In the genomic region with DNA sequence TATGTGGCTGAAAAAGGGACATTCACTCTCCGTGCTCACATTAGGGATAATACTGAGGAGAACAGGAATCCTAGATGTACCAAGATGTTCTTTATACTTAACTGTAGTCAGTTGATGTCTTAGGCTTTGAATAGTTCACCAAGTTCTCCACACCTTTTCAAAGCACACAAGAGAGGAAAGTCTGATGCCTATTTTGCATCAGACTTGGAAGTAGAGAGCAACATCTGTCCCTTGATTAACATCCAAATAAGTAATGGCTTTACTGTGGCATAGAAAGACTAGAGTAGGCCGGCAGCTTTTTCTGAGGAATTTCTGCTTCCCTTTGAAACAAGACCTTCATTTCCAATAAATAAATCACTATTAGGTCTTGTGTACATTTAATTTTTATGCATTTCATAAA, we compare ENCODE assay signal across 28 cellular contexts. TPM values are rescaled to one million over a fixed set of nuclear protein-coding genes. Genes with fewer than 3 reads are reported as not detected.
"Had no signal": no experiment of that assay in that cellular context is flagged by ENCODE, and none has a peak within 500 bp of the region (broad histone marks: within the 10 kb centered on the region; RNA-seq: fewer than 3 reads in every experiment).

No MANE protein-coding gene starts in this region.

- H3K9me3 ChIP-seq: MG63, SJSA1, SK-N-SH had no signal

- H3K36me3 ChIP-seq: SJSA1 had no signal

- H3K4me1 ChIP-seq: SJSA1 had no signal

- DNase-seq: activated CD4-positive, alpha-beta memory T cell treated with anti-CD3 and anti-CD28 coated beads for 36 hours; activated CD4-positive, alpha-beta T cell treated with anti-CD3 and anti-CD28 coated beads for 36 hours; activated CD4-positive, alpha-beta T cell treated with anti-CD3 and anti-CD28 coated beads, Interleukin-2, amount 50 U/mL, for 1 hour; activated CD8-positive, alpha-beta memory T cell treated with anti-CD3 and anti-CD28 coated beads, Interleukin-2, amount 50 U/mL, for 4 hours; activated gamma-delta T cell treated with Interleukin-2 at 50 U/mL for 16 hours; activated naive CD4-positive, alpha-beta T cell treated with anti-CD3 and anti-CD28 coated beads, Interleukin-2, amount 10 ng/mL, durations not matched to agents 7 days and 5 days; activated T-cell treated with anti-CD3 and anti-CD28 coated beads for 4 hours; activated T-cell treated with anti-CD3 and anti-CD28 coated beads, Interleukin-2, amount 50 U/mL, for 4 hours; amniotic stem cell; aorta; Kasumi-1; MG63; NCI-H1092; NCI-H1436 treated with DMSO at 0.1 percent for 48 hours; NCI-H1694 treated with DMSO at 0.1 percent for 48 hours; NCI-H2029; NCI-H345; SHP77; SK-N-SH had no signal

- H3K27me3 Mint-ChIP-seq: activated CD4-positive, alpha-beta memory T cell treated with anti-CD3 and anti-CD28 coated beads for 36 hours; activated CD4-positive, alpha-beta T cell treated with anti-CD3 and anti-CD28 coated beads for 36 hours; activated naive CD4-positive, alpha-beta T cell treated with anti-CD3 and anti-CD28 coated beads, Interleukin-2, amount 10 ng/mL, durations not matched to agents 7 days and 5 days; activated naive CD8-positive, alpha-beta T cell; central memory CD8-positive, alpha-beta T cell had no signal

- ATAC-seq: activated CD4-positive, alpha-beta T cell treated with anti-CD3 and anti-CD28 coated beads for 36 hours; activated CD4-positive, CD25-positive, alpha-beta regulatory T cell treated with anti-CD3 and anti-CD28 coated beads, Interleukin-2, amount 50 U/mL, for 24 hours; activated T-cell treated with anti-CD3 and anti-CD28 coated beads, Interleukin-2, amount 50 U/mL, for 4 hours; Panc1 had no signal

- H3K4me1 Mint-ChIP-seq: activated CD4-positive, alpha-beta T cell treated with anti-CD3 and anti-CD28 coated beads for 36 hours; activated naive CD4-positive, alpha-beta T cell treated with anti-CD3 and anti-CD28 coated beads, Interleukin-2, amount 10 ng/mL, durations not matched to agents 7 days and 5 days; central memory CD8-positive, alpha-beta T cell had no signal

- H3K27ac ChIP-seq: cardiac muscle cell, SJSA1 had no signal

- H3K27ac Mint-ChIP-seq: activated CD4-positive, alpha-beta memory T cell treated with anti-CD3 and anti-CD28 coated beads for 36 hours; activated CD4-positive, alpha-beta T cell treated with anti-CD3 and anti-CD28 coated beads for 36 hours; activated naive CD4-positive, alpha-beta T cell treated with anti-CD3 and anti-CD28 coated beads, Interleukin-2, amount 10 ng/mL, durations not matched to agents 7 days and 5 days; activated naive CD8-positive, alpha-beta T cell; activated T-helper 1 cell treated with anti-CD3 and anti-CD28 coated beads, Interleukin-12 subunit alpha, Interleukin-12 subunit beta, Interleukin-2, Interleukin-4 antibody, amounts not matched to agents 30 ng/mL and 10 ng/mL and 1 ng/mL, durations not matched to agents 14 hours and 24 hours and 36 hours; T-helper 1 cell treated with Interleukin-12 subunit alpha and Interleukin-12 subunit beta and Interleukin-4 antibody, amounts not matched to agents 30 μg/mL and 1 μg/mL, for 36 hours; T-helper 2 cell treated with Interferon-gamma antibody and Interleukin-4, amounts not matched to agents 5 μg/mL and 100 μg/mL, for 36 hours had no signal

- H3K9me3 Mint-ChIP-seq: activated CD4-positive, alpha-beta memory T cell treated with anti-CD3 and anti-CD28 coated beads for 36 hours; activated naive CD4-positive, alpha-beta T cell treated with anti-CD3 and anti-CD28 coated beads, Interleukin-2, amount 10 ng/mL, durations not matched to agents 7 days and 5 days; activated T-cell treated with anti-CD3 and anti-CD28 coated beads, Interleukin-2, amount 50 U/mL, for 4 hours; activated T-helper 1 cell treated with anti-CD3 and anti-CD28 coated beads, Interleukin-12 subunit alpha, Interleukin-12 subunit beta, Interleukin-2, Interleukin-4 antibody, amounts not matched to agents 30 ng/mL and 10 ng/mL and 1 ng/mL, durations not matched to agents 14 hours and 24 hours and 36 hours; central memory CD8-positive, alpha-beta T cell; T-helper 1 cell treated with Interleukin-12 subunit alpha and Interleukin-12 subunit beta and Interleukin-4 antibody, amounts not matched to agents 30 μg/mL and 1 μg/mL, for 36 hours; T-helper 2 cell treated with Interferon-gamma antibody and Interleukin-4, amounts not matched to agents 5 μg/mL and 100 μg/mL, for 36 hours had no signal

- H3K27me3 ChIP-seq: cardiac muscle cell, MG63, SJSA1 had no signal

- H3K4me3 Mint-ChIP-seq: activated CD4-positive, alpha-beta memory T cell treated with anti-CD3 and anti-CD28 coated beads for 36 hours; activated CD4-positive, alpha-beta T cell treated with anti-CD3 and anti-CD28 coated beads for 36 hours; activated naive CD4-positive, alpha-beta T cell treated with anti-CD3 and anti-CD28 coated beads, Interleukin-2, amount 10 ng/mL, durations not matched to agents 7 days and 5 days; activated naive CD8-positive, alpha-beta T cell; activated T-cell treated with anti-CD3 and anti-CD28 coated beads, Interleukin-2, amount 50 U/mL, for 4 hours; activated T-helper 1 cell treated with anti-CD3 and anti-CD28 coated beads, Interleukin-12 subunit alpha, Interleukin-12 subunit beta, Interleukin-2, Interleukin-4 antibody, amounts not matched to agents 30 ng/mL and 10 ng/mL and 1 ng/mL, durations not matched to agents 14 hours and 24 hours and 36 hours; central memory CD8-positive, alpha-beta T cell; T-helper 1 cell treated with Interleukin-12 subunit alpha and Interleukin-12 subunit beta and Interleukin-4 antibody, amounts not matched to agents 30 μg/mL and 1 μg/mL, for 36 hours; T-helper 2 cell treated with Interferon-gamma antibody and Interleukin-4, amounts not matched to agents 5 μg/mL and 100 μg/mL, for 36 hours had no signal

- H3K9ac ChIP-seq: SK-N-SH had no signal

- H3K4me3 ChIP-seq: cardiac muscle cell, MG63, SJSA1 had no signal

RNA-seq across cellular contexts. Expression of a gene that starts 55.3 kb away (rescaled TPM):
- total RNA-seq: activated T-helper 1 cell treated with anti-CD3 and anti-CD28 coated beads, Interleukin-12 subunit alpha, Interleukin-12 subunit beta, Interleukin-2, Interleukin-4 antibody, amounts not matched to agents 30 ng/mL and 10 ng/mL and 1 ng/mL, durations not matched to agents 14 hours and 24 hours and 36 hours; SJSA1 had no signal
